Comparison of ENCODE assay signal across 16 cellular contexts in genomic region chr9:91818226-91818587, GRCh38.
DNase-seq lines count a peak whose midpoint lies in the region; ATAC-seq, FAIRE-seq and TF ChIP-seq lines count a peak whose summit lies in the region.
"Had no signal": no experiment of that assay in that cellular context is flagged by ENCODE, and none has a peak within 500 bp of the region (broad histone marks: within the 10 kb centered on the region; RNA-seq: fewer than 3 reads in every experiment).

No MANE protein-coding gene starts in this region.

- H4K8ac ChIP-seq in IMR-90 (ENCODE audit: low read depth in 2 of 2, low read length in 2 of 2): peak overlapping the region in 1 of 2 experiments; percentile 22; a peak in 1 of 4 replicates

- DNase-seq in IMR-90 (no peak), chondrocyte (ENCODE audit: low spot score) (no peak), testis (no peak), H54 (ENCODE audit: insufficient read length, low spot score) (no peak), SK-N-SH (no peak), D721Med (ENCODE audit: insufficient read length, low spot score) (no peak), NCI-H526 treated with DMSO at 0.1 percent for 48 hours (lab: John Stamatoyannopoulos, UW) (no peak)
- DNase-seq: activated CD4-positive, alpha-beta T cell treated with anti-CD3 and anti-CD28 coated beads for 48 hours; activated T-cell treated with anti-CD3 and anti-CD28 coated beads for 4 hours; AML-193; caudate nucleus; effector memory CD8-positive, alpha-beta T cell; NCI-H2107; stimulated activated CD4-positive, alpha-beta T cell treated with anti-CD3 and anti-CD28 coated beads, Interleukin-2, amount 100 ng/mL, for 24 hours had no signal

- H3K79me2 ChIP-seq in SK-N-SH (ENCODE audit: insufficient read depth): no peaks in the 10 kb centered on the region

- no TSS peak for BruUV-seq in IMR-90 (replicated peaks; lab: Mats Ljungman, UMichigan)

- H3K56ac ChIP-seq in IMR-90 (ENCODE audit: extremely low read depth, insufficient read depth, low read length): no peak overlapping the region

- POLR2A ChIA-PET in IMR-90 (lab: Charles Lee; ENCODE audit: unreplicated experiment) (no interaction called here), SK-N-SH (lab: Yijun Ruan, JAX) (no interaction called here)

- H3K36me3 Mint-ChIP-seq in chondrocyte (ENCODE audit: low read depth): no peaks in the 10 kb centered on the region
- H3K36me3 Mint-ChIP-seq: activated naive CD4-positive, alpha-beta T cell treated with anti-CD3 and anti-CD28 coated beads, Interleukin-2, amount 50 U/mL, for 24 hours had no signal

- 0 out of 2 replicates have a peak, but pooled peaks cover 5% of the 10 kb centered on the region for H3K9me3 ChIP-seq in IMR-90 (ENCODE audit: control insufficient read depth, insufficient read depth, low read length)
- no peaks in the 10 kb centered on the region for H3K9me3 ChIP-seq in muscle layer of colon (ENCODE audit: low read length)
- no peaks in the 10 kb centered on the region for H3K9me3 ChIP-seq in testis
- no peaks in the 10 kb centered on the region for H3K9me3 ChIP-seq in SK-N-SH

- H2AK9ac ChIP-seq in IMR-90 (replicated peaks; ENCODE audit: low read depth, low read length, poor library complexity): no peak overlapping the region

- H3K4ac ChIP-seq in IMR-90 (ENCODE audit: low read depth, low read length): peak overlapping the region; percentile 9

- dilution Hi-C loops in IMR-90 (cut with HindIII; ENCODE audit: low sequenced_read_pairs, unreplicated experiment): no loop called here

- in situ Hi-C loops in IMR-90 (cut with MboI; ENCODE audit: low sequenced_read_pairs): no loop called here

- no peak for TF ChIP-seq POLR2A in IMR-90 (IDR thresholded peaks at IDR 0.05; ENCODE audit: low read depth, low read length)
- no peak for TF ChIP-seq POLR2A in testis (IDR thresholded peaks at IDR 0.05)
- TF ChIP-seq POLR2A in H54 (IDR thresholded peaks at IDR 0.05; ENCODE audit: low read depth, low read length): no peak

- WGBS in IMR-90 (ENCODE audit: extremely low coverage in 2 of 2, insufficient read length in 1 of 2), 2 experiments: 0% methylated on average over 1 of the region's 3 CpGs; no CpG with 5 or more reads in 1 of the 2 experiments
- 54 to 57% methylated on average over 3 of the region's 3 CpGs for WGBS in testis, 2 donors
- WGBS in SK-N-SH (ENCODE audit: low lambda C conversion rate): 45% methylated on average over 3 of the region's 3 CpGs

- H4K20me1 ChIP-seq in IMR-90 (ENCODE audit: insufficient read depth, low read length) (peaks cover 12% of the 10 kb centered on the region; the same call in 1 of the 2 replicates), SK-N-SH (ENCODE audit: insufficient read depth) (no peaks in the 10 kb centered on the region)

- peak; percentile 31 for ATAC-seq in IMR-90 (ENCODE audit: low read depth)
- ATAC-seq: effector memory CD8-positive, alpha-beta T cell had no signal

- peaks cover 6% of the 10 kb centered on the region; the same call in 1 of the 2 replicates for H3K9me1 ChIP-seq in IMR-90 (ENCODE audit: insufficient read depth, low read length)

- TF ChIP-seq CTCF in IMR-90 (conservative IDR thresholded peaks at IDR 0.05; ENCODE audit: low read depth, low read length) (no peak), chondrocyte (IDR thresholded peaks at IDR 0.05) (no peak), testis (IDR thresholded peaks at IDR 0.05) (no peak), SK-N-SH (IDR thresholded peaks at IDR 0.05) (no peak), D721Med (IDR thresholded peaks at IDR 0.05; ENCODE audit: insufficient read depth, missing control alignments) (no peak)

- H3K27ac ChIP-seq in IMR-90 (ENCODE audit: insufficient read depth, low read length) (peak overlapping the region; percentile 75; the same call in 1 of the 2 replicates), muscle layer of colon (ENCODE audit: low read depth, low read length) (peak overlapping the region; percentile 54), testis (peak overlapping the region; percentile 61 to 75), SK-N-SH (ENCODE audit: low read depth in 2 of 2, low read length in 1 of 2) (no peak overlapping the region; a peak in 1 of 4 replicates)

- H3K4me1 ChIP-seq in IMR-90 (ENCODE audit: control insufficient read depth, insufficient read depth, low read length) (peaks cover 41% of the 10 kb centered on the region), muscle layer of colon (ENCODE audit: insufficient read depth, low read length) (peaks cover 62% of the 10 kb centered on the region), testis (peaks cover 22% of the 10 kb centered on the region), SK-N-SH (ENCODE audit: control insufficient read depth in 1 of 2, insufficient read depth in 2 of 2, low read depth in 1 of 2, low read length in 1 of 2) (peaks cover 0 to 23% of the 10 kb centered on the region in 2 experiments; a peak in 1 of 4 replicates)

- no peaks in the 10 kb centered on the region for H3K27me3 Mint-ChIP-seq in chondrocyte (ENCODE audit: low read depth)

- TF ChIP-seq RAD21 in IMR-90 (IDR thresholded peaks at IDR 0.05; ENCODE audit: low read length) (no peak), SK-N-SH (IDR thresholded peaks at IDR 0.05; ENCODE audit: low read length) (no peak)

- no peak overlapping the region for H2AK5ac ChIP-seq in IMR-90 (ENCODE audit: low read depth, low read length)

- no peak for FAIRE-seq in H54 (lab: Jason Lieb, UNC)
- FAIRE-seq in D721Med (lab: Jason Lieb, UNC): no peak

- intact Hi-C loops in IMR-90 (cut with micrococcal nuclease): loop anchor here (5.0 kb wide), 2 partner anchors 41 to 129 kb away; no protein-coding TSS in a partner anchor
- intact Hi-C loops in testis (cut with DNase I; ENCODE audit: low total_unique reads): no loop called here

- no peak overlapping the region for H2BK5ac ChIP-seq in IMR-90 (ENCODE audit: low read depth, low read length, poor library complexity, severe bottlenecking)

- H3K9me2 ChIP-seq in SK-N-SH: no peaks in the 10 kb centered on the region

- H3K36me3 ChIP-seq in IMR-90 (ENCODE audit: control insufficient read depth, insufficient read depth, low read length) (no peaks in the 10 kb centered on the region), muscle layer of colon (ENCODE audit: insufficient read depth, low read length) (no peaks in the 10 kb centered on the region), testis (ENCODE audit: low read depth, missing control alignments) (no peaks in the 10 kb centered on the region), SK-N-SH (replicated peaks in 1 of 2; ENCODE audit: control insufficient read depth in 1 of 2, insufficient read depth in 2 of 2, low read length in 1 of 2) (no peaks in the 10 kb centered on the region)

- H3K27ac Mint-ChIP-seq in chondrocyte (ENCODE audit: unreplicated experiment): peak overlapping the region; percentile 90
- H3K27ac Mint-ChIP-seq: activated naive CD4-positive, alpha-beta T cell treated with anti-CD3 and anti-CD28 coated beads, Interleukin-2, amount 50 U/mL, for 24 hours; effector memory CD8-positive, alpha-beta T cell had no signal

- peak overlapping the region; percentile 2 for H2BK120ac ChIP-seq in IMR-90 (ENCODE audit: low read depth, low read length)

- H3K4me3 Mint-ChIP-seq in chondrocyte (ENCODE audit: unreplicated experiment): peak overlapping the region; percentile 41
- H3K4me3 Mint-ChIP-seq: activated naive CD4-positive, alpha-beta T cell treated with anti-CD3 and anti-CD28 coated beads, Interleukin-2, amount 50 U/mL, for 24 hours; effector memory CD8-positive, alpha-beta T cell had no signal

- no peak overlapping the region for H3K9ac ChIP-seq in IMR-90 (ENCODE audit: low read depth, low read length)
- H3K9ac ChIP-seq in muscle layer of colon (ENCODE audit: low read length): no peak overlapping the region
- H3K9ac ChIP-seq in SK-N-SH: no peak overlapping the region

- H3K79me1 ChIP-seq in IMR-90 (ENCODE audit: low read depth in 1 of 2, low read length in 2 of 2): no peaks in the 10 kb centered on the region

- H2BK15ac ChIP-seq in IMR-90 (ENCODE audit: low read depth, low read length): no peak overlapping the region

- peaks cover 13% of the 10 kb centered on the region; the same call in 1 of the 2 replicates for H3K27me3 ChIP-seq in IMR-90 (ENCODE audit: control insufficient read depth, insufficient read depth, low read length)
- no peaks in the 10 kb centered on the region for H3K27me3 ChIP-seq in muscle layer of colon (ENCODE audit: control insufficient read depth in 1 of 2, insufficient read depth in 2 of 2, low read length in 2 of 2)
- H3K27me3 ChIP-seq in testis: no peaks in the 10 kb centered on the region
- no peaks in the 10 kb centered on the region for H3K27me3 ChIP-seq in SK-N-SH (ENCODE audit: insufficient read depth)

- no peak overlapping the region for H3K14ac ChIP-seq in IMR-90 (replicated peaks; ENCODE audit: low read depth, low read length)

- H3F3A ChIP-seq in SK-N-SH (replicated peaks; ENCODE audit: insufficient read depth): no peaks in the 10 kb centered on the region

- H3K9me3 Mint-ChIP-seq in chondrocyte (ENCODE audit: low read depth): no peaks in the 10 kb centered on the region
- H3K9me3 Mint-ChIP-seq: activated naive CD4-positive, alpha-beta T cell treated with anti-CD3 and anti-CD28 coated beads, Interleukin-2, amount 50 U/mL, for 24 hours; effector memory CD8-positive, alpha-beta T cell had no signal

- TF ChIP-seq EP300 in SK-N-SH (IDR thresholded peaks at IDR 0.05; ENCODE audit: borderline replicate concordance in 1 of 2, low read depth in 1 of 2, low read length in 1 of 2): no peak

- no peak overlapping the region for H2BK20ac ChIP-seq in IMR-90 (ENCODE audit: low read depth, low read length)

- peak overlapping the region; percentile 4; the same call in 1 of the 2 replicates for H4K5ac ChIP-seq in IMR-90 (ENCODE audit: low read depth, low read length)

- peak overlapping the region; percentile 8; the same call in 1 of the 2 replicates for H3K4me2 ChIP-seq in IMR-90 (ENCODE audit: low read depth, low read length)
- no peak overlapping the region for H3K4me2 ChIP-seq in SK-N-SH

- no peak overlapping the region for H3K4me3 ChIP-seq in IMR-90 (ENCODE audit: insufficient read depth, low read depth, low read length)
- H3K4me3 ChIP-seq in muscle layer of colon (ENCODE audit: low read depth in 1 of 2, low read length in 2 of 2): peak overlapping the region in 1 of 2 donors; percentile 12
- H3K4me3 ChIP-seq in testis: no peak overlapping the region
- H3K4me3 ChIP-seq in SK-N-SH (ENCODE audit: low read depth in 2 of 2, low read length in 1 of 2): no peak overlapping the region

- H3K4me1 Mint-ChIP-seq in chondrocyte (ENCODE audit: low read depth): peaks cover 43% of the 10 kb centered on the region
- H3K4me1 Mint-ChIP-seq: activated naive CD4-positive, alpha-beta T cell treated with anti-CD3 and anti-CD28 coated beads, Interleukin-2, amount 50 U/mL, for 24 hours had no signal

- CTCF ChIA-PET in IMR-90 (lab: Yijun Ruan, JAX): no interaction called here
- CTCF ChIA-PET in SK-N-SH (lab: Yijun Ruan, JAX): interaction anchor here (1.7 kb wide), 1 partner anchor 132 kb away, joined by 5 read pairs; the partner anchor contains the start of gene ROR2

- 0 out of 2 replicates have a peak overlapping the region, but pooled peaks have one; percentile 38 for H4K91ac ChIP-seq in IMR-90 (ENCODE audit: insufficient read depth, low read depth, low read length)

- peak overlapping the region; percentile 18; the same call in 1 of the 2 replicates for H3K18ac ChIP-seq in IMR-90 (ENCODE audit: low read depth, low read length)

- H3K23ac ChIP-seq in IMR-90 (ENCODE audit: low read depth, low read length): no peak overlapping the region

- H2AFZ ChIP-seq in IMR-90 (replicated peaks; ENCODE audit: low read length, poor library complexity) (no peak overlapping the region), SK-N-SH (ENCODE audit: low read depth) (no peak overlapping the region)

Comparison
In these comparisons a context has a peak if more than half of its experiments do, and no peak if none do; other contexts are left out.
1. H3K27ac ChIP-seq: peak in IMR-90 (single experiment), muscle layer of colon (single experiment) and testis (2 of 2); none in SK-N-SH (0 of 2).